In the genomic region with DNA sequence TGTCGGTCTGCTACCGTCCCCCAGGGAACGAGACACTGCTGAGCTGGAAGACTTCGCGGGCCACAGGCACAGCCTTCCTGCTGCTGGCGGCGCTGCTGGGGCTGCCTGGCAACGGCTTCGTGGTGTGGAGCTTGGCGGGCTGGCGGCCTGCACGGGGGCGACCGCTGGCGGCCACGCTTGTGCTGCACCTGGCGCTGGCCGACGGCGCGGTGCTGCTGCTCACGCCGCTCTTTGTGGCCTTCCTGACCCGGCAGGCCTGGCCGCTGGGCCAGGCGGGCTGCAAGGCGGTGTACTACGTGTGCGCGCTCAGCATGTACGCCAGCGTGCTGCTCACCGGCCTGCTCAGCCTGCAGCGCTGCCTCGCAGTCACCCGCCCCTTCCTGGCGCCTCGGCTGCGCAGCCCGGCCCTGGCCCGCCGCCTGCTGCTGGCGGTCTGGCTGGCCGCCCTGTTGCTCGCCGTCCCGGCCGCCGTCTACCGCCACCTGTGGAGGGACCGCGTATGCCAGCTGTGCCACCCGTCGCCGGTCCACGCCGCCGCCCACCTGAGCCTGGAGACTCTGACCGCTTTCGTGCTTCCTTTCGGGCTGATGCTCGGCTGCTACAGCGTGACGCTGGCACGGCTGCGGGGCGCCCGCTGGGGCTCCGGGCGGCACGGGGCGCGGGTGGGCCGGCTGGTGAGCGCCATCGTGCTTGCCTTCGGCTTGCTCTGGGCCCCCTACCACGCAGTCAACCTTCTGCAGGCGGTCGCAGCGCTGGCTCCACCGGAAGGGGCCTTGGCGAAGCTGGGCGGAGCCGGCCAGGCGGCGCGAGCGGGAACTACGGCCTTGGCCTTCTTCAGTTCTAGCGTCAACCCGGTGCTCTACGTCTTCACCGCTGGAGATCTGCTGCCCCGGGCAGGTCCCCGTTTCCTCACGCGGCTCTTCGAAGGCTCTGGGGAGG, we compare ENCODE assay signal across 8 cellular contexts. TPM values are rescaled to one million over a fixed set of nuclear protein-coding genes. Genes with fewer than 3 reads are reported as not detected.
A peak's percentile ranks its signal among the peaks of the same experiment; 100 is the strongest.
DNase-seq lines count a peak whose midpoint lies in the region; ATAC-seq and TF ChIP-seq lines count a peak whose summit lies in the region.

A gene with protein sequence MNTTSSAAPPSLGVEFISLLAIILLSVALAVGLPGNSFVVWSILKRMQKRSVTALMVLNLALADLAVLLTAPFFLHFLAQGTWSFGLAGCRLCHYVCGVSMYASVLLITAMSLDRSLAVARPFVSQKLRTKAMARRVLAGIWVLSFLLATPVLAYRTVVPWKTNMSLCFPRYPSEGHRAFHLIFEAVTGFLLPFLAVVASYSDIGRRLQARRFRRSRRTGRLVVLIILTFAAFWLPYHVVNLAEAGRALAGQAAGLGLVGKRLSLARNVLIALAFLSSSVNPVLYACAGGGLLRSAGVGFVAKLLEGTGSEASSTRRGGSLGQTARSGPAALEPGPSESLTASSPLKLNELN (plus strand): TSS at position 837 of the 939 bp plus-strand sequence. CDS start 4,150 bp downstream, outside the sequence.

- H3K4me1 Mint-ChIP-seq in nephron progenitor cell, result peaks cover 17% of the 10 kb centered on the region

- H3K4me3 Mint-ChIP-seq in nephron progenitor cell, result no peak within 1 kb of the TSS

- H3K27me3 ChIP-seq in esophagus (ENCODE audit: control insufficient read depth in 1 of 2, insufficient read depth in 2 of 2, low read length in 2 of 2) (no peaks in the 10 kb centered on the region), transverse colon (no peaks in the 10 kb centered on the region), MG63 (no peaks in the 10 kb centered on the region)

- peak within 1 kb of the TSS; percentile 93 to 94 for H3K27ac ChIP-seq in esophagus (ENCODE audit: low read depth in 2 of 2, low read length in 1 of 2)
- H3K27ac ChIP-seq in transverse colon, result peak within 1 kb of the TSS; percentile 81 to 90 (median 86)

- no peak for TF ChIP-seq CTCF in NB4 (IDR thresholded peaks at IDR 0.05; ENCODE audit: low read depth, low read length)
- TF ChIP-seq CTCF in nephron progenitor cell (IDR thresholded peaks at IDR 0.05), result no peak
- peak; percentile 39 to 76 (median 43) for TF ChIP-seq CTCF in transverse colon (IDR thresholded peaks at IDR 0.05)

- WGBS in esophagus, 2 donors, result 3 to 16% methylated on average over 96 to 99 of the region's 99 CpGs
- 24% methylated on average over 35 of the region's 99 CpGs; no CpG with 5 or more reads in 1 of the 2 donors for WGBS in transverse colon (ENCODE audit: low coverage in 1 of 2), 2 donors

- H3K36me3 ChIP-seq in esophagus (ENCODE audit: control insufficient read depth in 2 of 2, insufficient read depth in 2 of 2, low read length in 1 of 2) (peaks cover 7 to 14% of the 10 kb centered on the region in 2 donors), transverse colon (no peaks in the 10 kb centered on the region), MG63 (peaks cover 2% of the 10 kb centered on the region; the same call in 1 of the 2 replicates)

- H3K4me3 ChIP-seq in NB4 (ENCODE audit: low read depth, low read length) (peak within 1 kb of the TSS; percentile 63), esophagus (ENCODE audit: low read depth in 1 of 2, low read length in 2 of 2) (peak within 1 kb of the TSS; percentile 47 to 70), transverse colon (peak within 1 kb of the TSS; percentile 34 to 58 (median 40)), MG63 (no peak within 1 kb of the TSS)

- intact Hi-C loops in transverse colon (cut with DNase I; ENCODE audit: low total_unique reads), result no loop called here

- peak within 1 kb of the TSS; percentile 29 for H3K27ac Mint-ChIP-seq in nephron progenitor cell

- TF ChIP-seq POLR2A in NB4 (IDR thresholded peaks at IDR 0.05; ENCODE audit: extremely low read depth, insufficient read length), result peak; percentile 28
- peak; percentile 30 for TF ChIP-seq POLR2A in transverse colon (IDR thresholded peaks at IDR 0.05)

- DNase-seq in GM03348 (ENCODE audit: low spot score) (peak; percentile 90), NB4 (ENCODE audit: low read depth) (peak; percentile 76), activated T-cell treated with anti-CD3 and anti-CD28 coated beads for 24 hours (ENCODE audit: low read depth) (peak; percentile 47), nephron progenitor cell (no peak), transverse colon (peak; percentile 79), MG63 (no peak)

- H3K27me3 Mint-ChIP-seq in nephron progenitor cell (ENCODE audit: low read depth, poor library complexity), result peaks cover 12% of the 10 kb centered on the region

- peaks cover 6 to 48% of the 10 kb centered on the region in 2 donors for H3K4me1 ChIP-seq in esophagus (ENCODE audit: control insufficient read depth in 2 of 2, insufficient read depth in 2 of 2, low read length in 1 of 2)
- H3K4me1 ChIP-seq in transverse colon, result peaks cover 19 to 72% (median 51%) of the 10 kb centered on the region in 4 donors

- TF ChIP-seq EP300 in transverse colon (IDR thresholded peaks at IDR 0.05; ENCODE audit: low read depth), result no peak

- peak; percentile 65 for ATAC-seq in GM21786 (IDR thresholded peaks at IDR 0.05; ENCODE audit: unreplicated experiment)

- H3K9me3 ChIP-seq in esophagus (ENCODE audit: control insufficient read depth in 2 of 2, insufficient read depth in 1 of 2, low read depth in 1 of 2, low read length in 1 of 2) (no peaks in the 10 kb centered on the region), transverse colon (no peaks in the 10 kb centered on the region), MG63 (no peaks in the 10 kb centered on the region)

- H3K9me3 Mint-ChIP-seq in nephron progenitor cell, result no peaks in the 10 kb centered on the region

- peaks cover 14% of the 10 kb centered on the region for H3K36me3 Mint-ChIP-seq in nephron progenitor cell (ENCODE audit: low read depth)

- in situ Hi-C loops in transverse colon (cut with MboI; ENCODE audit: low pct_ligation_motif_present in 1 of 4, low pct_unique_long_range_greater_than_20kb in 1 of 4, low sequenced_read_pairs in 3 of 4), result no loop called here

RNA-seq across cellular contexts. Expression of the gene that starts here (rescaled TPM):
- polyA plus RNA-seq in esophagus, result 10 to 100 TPM; 63.3 to 73.6 TPM
- total RNA-seq in transverse colon, result 1 to 10 TPM; 1.1 to 8.3 (median 6.2) TPM
- total RNA-seq in MG63 (2014; rRNA removed; shearing (Covaris generic); ENCODE audit: low replicate concordance), result 1.4 and 1.5 TPM in 2 replicates

Comparison
In these comparisons a context has a peak if more than half of its experiments do, and no peak if none do; other contexts are left out.
1. DNase-seq: peak in GM03348 (single experiment), NB4 (single experiment), activated T-cell treated with anti-CD3 and anti-CD28 coated beads for 24 hours (single experiment) and transverse colon (single experiment); none in nephron progenitor cell (single experiment) and MG63 (single experiment).
2. CTCF ChIP-seq: peak in transverse colon (5 of 5); none in NB4 (single experiment) and nephron progenitor cell (single experiment).